Comparison of ENCODE assay signal across 14 cellular contexts in the genomic region with DNA sequence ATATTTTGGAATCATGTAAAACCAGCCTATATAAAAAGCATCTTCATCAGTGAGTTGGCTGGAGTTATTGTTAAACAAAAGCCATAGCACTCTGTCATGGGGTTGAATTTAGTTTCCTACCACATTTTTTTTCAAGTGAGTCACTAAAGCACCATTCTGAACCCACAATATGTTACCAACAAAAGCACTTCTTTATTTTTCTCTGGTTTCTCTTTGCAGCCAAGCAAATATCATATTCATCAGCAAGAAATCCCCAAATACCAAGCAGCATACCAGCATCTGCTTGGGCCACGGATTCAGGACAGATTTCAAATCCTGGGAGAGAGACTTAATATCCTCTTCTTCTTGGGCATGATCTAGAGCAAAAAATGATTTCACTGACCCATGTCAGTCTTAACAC.
DNase-seq lines count a peak whose midpoint lies in the region; ATAC-seq, FAIRE-seq and TF ChIP-seq lines count a peak whose summit lies in the region.
"Had no signal": no experiment of that assay in that cellular context is flagged by ENCODE, and none has a peak within 500 bp of the region (broad histone marks: within the 10 kb centered on the region; RNA-seq: fewer than 3 reads in every experiment).

No MANE protein-coding gene starts in this region.

- H2AFZ ChIP-seq in ACC112 (ENCODE audit: low read length, unreplicated experiment), result peak overlapping the region; percentile 61

- no peak for FAIRE-seq in D721Med (lab: Jason Lieb, UNC)
- FAIRE-seq: A549, islet of Langerhans had no signal

- H3K27ac ChIP-seq in ACC112 (ENCODE audit: low read depth, low read length) (peak overlapping the region; percentile 99), RWPE2 (ENCODE audit: poor library complexity, severe bottlenecking) (peak overlapping the region; percentile 61)
- H3K27ac ChIP-seq: A549 had no signal

- no peaks in the 10 kb centered on the region for H3K79me2 ChIP-seq in ACC112 (ENCODE audit: control insufficient read depth, insufficient read depth, low read length, unreplicated experiment)

- no peaks in the 10 kb centered on the region for H3K9me3 ChIP-seq in RWPE2 (ENCODE audit: severe bottlenecking)
- H3K9me3 ChIP-seq: A549 had no signal

- DNase-seq in RWPE2 (ENCODE audit: low spot score) (no peak), fibroblast of the conjunctiva (ENCODE audit: low read depth) (peak; percentile 76), SW480 (ENCODE audit: low spot score) (no peak), LoVo (ENCODE audit: low spot score) (no peak), D721Med (ENCODE audit: insufficient read length, low spot score) (no peak), inferior parietal cortex (ENCODE audit: extremely low spot score) (no peak)
- DNase-seq: activated effector memory CD4-positive, alpha-beta T cell treated with Interleukin-2 at 50 U/mL for 16 hours; effector memory CD8-positive, alpha-beta T cell; NCI-H1048; occipital lobe had no signal

- ATAC-seq in GM21786 (IDR thresholded peaks at IDR 0.05; ENCODE audit: unreplicated experiment) (peak; percentile 57), RWPE2 (ENCODE audit: low read depth) (peak; percentile 66)
- ATAC-seq: A549; effector memory CD8-positive, alpha-beta T cell had no signal

- H3K4me1 ChIP-seq in ACC112 (ENCODE audit: control insufficient read depth, insufficient read depth, low read length, unreplicated experiment) (peaks cover 58% of the 10 kb centered on the region), RWPE2 (ENCODE audit: insufficient read depth, poor library complexity, severe bottlenecking) (peaks cover 17% of the 10 kb centered on the region)
- H3K4me1 ChIP-seq: A549 had no signal

- H3K27me3 ChIP-seq in ACC112 (ENCODE audit: insufficient read depth, low read length) (no peaks in the 10 kb centered on the region), RWPE2 (ENCODE audit: insufficient read depth, poor library complexity, severe bottlenecking) (no peaks in the 10 kb centered on the region)

- TF ChIP-seq CTCF in RWPE2 (IDR thresholded peaks at IDR 0.05; ENCODE audit: poor library complexity, severe bottlenecking), result no peak
- no peak for TF ChIP-seq CTCF in D721Med (IDR thresholded peaks at IDR 0.05; ENCODE audit: insufficient read depth, missing control alignments)

- H3K4me3 ChIP-seq in ACC112 (ENCODE audit: low read depth, low read length) (peak overlapping the region; percentile 64), RWPE2 (ENCODE audit: severe bottlenecking) (no peak overlapping the region)
- H3K4me3 ChIP-seq: A549 had no signal

- H3K36me3 ChIP-seq in ACC112 (ENCODE audit: insufficient read depth, low read length) (no peaks in the 10 kb centered on the region), RWPE2 (ENCODE audit: low read depth) (no peaks in the 10 kb centered on the region)
